19 cellular contexts compared by ENCODE assay signal in genomic region chr11:73978576-73979086, GRCh38. TPM values are rescaled to one million over a fixed set of nuclear protein-coding genes. Genes with fewer than 3 reads are reported as not detected.
DNase-seq lines count a peak whose midpoint lies in the region; ATAC-seq, FAIRE-seq and TF ChIP-seq lines count a peak whose summit lies in the region.
"Had no signal": no experiment of that assay in that cellular context is flagged by ENCODE, and none has a peak within 500 bp of the region (broad histone marks: within the 10 kb centered on the region; RNA-seq: fewer than 3 reads in every experiment).

No MANE protein-coding gene starts in this region.

- no peak overlapping the region for H2AFZ ChIP-seq in GM12878 (ENCODE audit: control insufficient read depth, low read depth, low read length)

- RAD21 ChIA-PET in GM12878 (lab: Charles Lee; ENCODE audit: unreplicated experiment) = interaction anchor here (2.8 to 5.1 kb wide), 4 partner anchors 11 to 17 kb away, joined by 17 to 47 read pairs (median 27); no protein-coding TSS in a partner anchor

- H3K79me2 ChIP-seq in GM12878 (ENCODE audit: control insufficient read depth, insufficient read depth, low read length) = peaks cover 47% of the 10 kb centered on the region

- H3K27ac Mint-ChIP-seq in CD4-positive, CD25-positive, alpha-beta regulatory T cell = peak overlapping the region; percentile 94 to 99 (median 99)
- H3K27ac Mint-ChIP-seq in neural crest cell (ENCODE audit: unreplicated experiment) = peak overlapping the region; percentile 28

- H3K9me3 Mint-ChIP-seq in CD4-positive, CD25-positive, alpha-beta regulatory T cell = peaks cover 0 to 2% (median 0%) of the 10 kb centered on the region in 7 donors
- no peaks in the 10 kb centered on the region for H3K9me3 Mint-ChIP-seq in neural crest cell

- BruUV-seq in GM12878 (replicated peaks; lab: Mats Ljungman, UMichigan) = no TSS peak

- no peak for TF ChIP-seq POLR2A in GM12878 (IDR thresholded peaks at IDR 0.05; ENCODE audit: low read depth, low read length)

- H3K4me1 ChIP-seq in CD4-positive, CD25-positive, alpha-beta regulatory T cell (ENCODE audit: control insufficient read depth, insufficient read depth, low read length, poor library complexity, severe bottlenecking) = peaks cover 82% of the 10 kb centered on the region
- H3K4me1 ChIP-seq in GM12878 (ENCODE audit: control insufficient read depth, insufficient read depth, low read length) = peaks cover 27% of the 10 kb centered on the region

- no peak for FAIRE-seq in GM12878 (lab: Jason Lieb, UNC)
- FAIRE-seq: HepG2 had no signal

- POLR2A ChIA-PET in GM12878 (lab: Charles Lee) = interaction anchor here (1.7 to 4.3 kb wide), 2 partner anchors 12 to 18 kb away, joined by 5 to 41 read pairs; no protein-coding TSS in a partner anchor

- H3K4me3 ChIP-seq in CD4-positive, CD25-positive, alpha-beta regulatory T cell (ENCODE audit: low read depth, low read length) = peak overlapping the region; percentile 97
- no peak overlapping the region for H3K4me3 ChIP-seq in HL-60 (replicated peaks; ENCODE audit: insufficient read depth, low read length)
- peak overlapping the region; percentile 89; the same call in 1 of the 2 replicates for H3K4me3 ChIP-seq in GM12878
- H3K4me3 ChIP-seq: HAP-1, lung, SK-N-MC had no signal

- SMC1A ChIA-PET in GM12878 (lab: Charles Lee; ENCODE audit: uncharacterized antibody, unreplicated experiment) = interaction anchor here (1.4 to 5.5 kb wide), 8 partner anchors 12 to 277 kb away, joined by 5 to 49 read pairs (median 15); partner anchors contain the start of genes C2CD3 and PPME1

- H3K27me3 Mint-ChIP-seq in CD4-positive, CD25-positive, alpha-beta regulatory T cell = no peaks in the 10 kb centered on the region
- H3K27me3 Mint-ChIP-seq in neural crest cell (ENCODE audit: low read depth) = no peaks in the 10 kb centered on the region

- H3K36me3 ChIP-seq in CD4-positive, CD25-positive, alpha-beta regulatory T cell (ENCODE audit: control insufficient read depth, insufficient read depth, low read length) = peaks cover 70% of the 10 kb centered on the region
- peaks cover 28 to 30% of the 10 kb centered on the region in 2 experiments for H3K36me3 ChIP-seq in GM12878 (ENCODE audit: control insufficient read depth in 2 of 2, insufficient read depth in 2 of 2, low read length in 1 of 2)

- in situ Hi-C loops in GM12878 (cut with MboI) = no loop called here

- H4K20me1 ChIP-seq in GM12878 (ENCODE audit: control insufficient read depth, insufficient read depth) = no peaks in the 10 kb centered on the region

- H3K9ac ChIP-seq in GM12878 (ENCODE audit: control insufficient read depth, insufficient read depth, low read length) = no peak overlapping the region

- ATAC-seq in CD4-positive, CD25-positive, alpha-beta regulatory T cell (ENCODE audit: low read depth in 2 of 2) = no peak
- no peak for ATAC-seq in GM12878
- no peak for ATAC-seq in GM18861 (IDR thresholded peaks at IDR 0.05; ENCODE audit: unreplicated experiment)
- ATAC-seq in GM19324 (IDR thresholded peaks at IDR 0.05; ENCODE audit: low FRiP score, unreplicated experiment) = no peak
- no peak for ATAC-seq in HG02840 (IDR thresholded peaks at IDR 0.05; ENCODE audit: low FRiP score, unreplicated experiment)
- ATAC-seq: HepG2 had no signal

- H3K27ac ChIP-seq in CD4-positive, CD25-positive, alpha-beta regulatory T cell (ENCODE audit: insufficient read depth, low read length, poor library complexity, severe bottlenecking) = peak overlapping the region; percentile 97
- H3K27ac ChIP-seq in HL-60 (replicated peaks) (peak overlapping the region; percentile 24), GM12878 (ENCODE audit: control insufficient read depth, insufficient read depth) (peak overlapping the region; percentile 85)
- H3K27ac ChIP-seq: SK-N-MC had no signal

- H3K4me2 ChIP-seq in GM12878 (ENCODE audit: control insufficient read depth, insufficient read depth) = peak overlapping the region; percentile 57

- CTCF ChIA-PET in GM12878 (lab: Yijun Ruan, JAX) = interaction anchor here (0.7 to 4.0 kb wide), 3 partner anchors 13 to 22 kb away, joined by 4 to 48 read pairs (median 9); no protein-coding TSS in a partner anchor

- peaks cover 79% of the 10 kb centered on the region for H3K36me3 Mint-ChIP-seq in CD4-positive, CD25-positive, alpha-beta regulatory T cell
- peaks cover 30% of the 10 kb centered on the region for H3K36me3 Mint-ChIP-seq in neural crest cell (ENCODE audit: low read depth)

- TF ChIP-seq EP300 in GM12878 (IDR thresholded peaks at IDR 0.05; ENCODE audit: borderline replicate concordance in 1 of 2, control insufficient read depth in 1 of 2, low read depth in 2 of 2, low read length in 2 of 2) = no peak

- no peak for DNase-seq in CD4-positive, CD25-positive, alpha-beta regulatory T cell
- peak in 1 of 2 experiments; percentile 13 for DNase-seq in HL-60 (ENCODE audit: low read depth in 1 of 2, low spot score in 1 of 2)
- no peak for DNase-seq in GM12878 (ENCODE audit: low read depth, low spot score)
- no peak for DNase-seq in neural crest cell (ENCODE audit: low read depth, low spot score)
- no peak for DNase-seq in stimulated activated CD4-positive, alpha-beta T cell treated with anti-CD3 and anti-CD28 coated beads, Interleukin-4, amount 100 ng/mL, for 1 hour
- DNase-seq: activated CD4-positive, CD25-positive, alpha-beta regulatory T cell treated with anti-CD3 and anti-CD28 coated beads, Interleukin-2, amount 50 U/mL, for 72 hours; anterior cingulate cortex; Calu3; hippocampal formation; NCI-H1436 treated with DMSO at 0.1 percent for 48 hours; stimulated activated CD4-positive, alpha-beta T cell treated with anti-CD3 and anti-CD28 coated beads, Interleukin-4, amount 100 ng/mL, for 4 hours; substantia nigra had no signal

- peak overlapping the region; percentile 89 to 100 (median 97) for H3K4me3 Mint-ChIP-seq in CD4-positive, CD25-positive, alpha-beta regulatory T cell
- H3K4me3 Mint-ChIP-seq in neural crest cell = peak overlapping the region; percentile 63

- no peak for TF ChIP-seq RAD21 in GM12878 (IDR thresholded peaks at IDR 0.05; ENCODE audit: insufficient read depth, low read depth, low read length)

- intact Hi-C loops in GM12878 (cut with micrococcal nuclease; ENCODE audit: unreplicated experiment) = no loop called here

- H3K9me3 ChIP-seq in CD4-positive, CD25-positive, alpha-beta regulatory T cell (ENCODE audit: control insufficient read depth in 2 of 2, low read length in 2 of 2) = no peaks in the 10 kb centered on the region
- no peaks in the 10 kb centered on the region for H3K9me3 ChIP-seq in GM12878 (replicated peaks; ENCODE audit: control insufficient read depth, insufficient read depth, low read length)
- H3K9me3 ChIP-seq: HAP-1 had no signal

- 95% methylated on average over 3 of the region's 3 CpGs for WGBS in GM12878 (ENCODE audit: insufficient coverage, insufficient replicate concordance, low lambda C conversion rate, missing lambda C conversion rate)

- no peak for TF ChIP-seq CTCF in HL-60 (IDR thresholded peaks at IDR 0.05; ENCODE audit: insufficient read depth, low read length)
- no peak for TF ChIP-seq CTCF in GM12878 (IDR thresholded peaks at IDR 0.05 in 2 of 3, conservative IDR thresholded peaks at IDR 0.05 in 1 of 3; ENCODE audit: control insufficient read depth in 2 of 3, extremely low read depth in 1 of 3, insufficient read depth in 1 of 3, low read depth in 3 of 3, low read length in 3 of 3)
- TF ChIP-seq CTCF in neural crest cell (conservative IDR thresholded peaks at IDR 0.05) = no peak

- no peaks in the 10 kb centered on the region for H3K27me3 ChIP-seq in CD4-positive, CD25-positive, alpha-beta regulatory T cell (ENCODE audit: control insufficient read depth, insufficient read depth, low read length)
- H3K27me3 ChIP-seq in HL-60 (ENCODE audit: insufficient read depth, poor library complexity, severe bottlenecking) (no peaks in the 10 kb centered on the region), GM12878 (replicated peaks in 1 of 2; ENCODE audit: control insufficient read depth in 2 of 2, insufficient read depth in 2 of 2, low read length in 1 of 2) (no peaks in the 10 kb centered on the region)

- H3K4me1 Mint-ChIP-seq in CD4-positive, CD25-positive, alpha-beta regulatory T cell = peaks cover 0 to 73% (median 51%) of the 10 kb centered on the region in 4 donors
- peaks cover 37% of the 10 kb centered on the region for H3K4me1 Mint-ChIP-seq in neural crest cell

RNA-seq across cellular contexts. Expression of gene UCP2, which starts 4.0 kb away (rescaled TPM):
- total RNA-seq in CD4-positive, CD25-positive, alpha-beta regulatory T cell = 850 TPM
- polyA plus RNA-seq in CD4-positive, CD25-positive, alpha-beta regulatory T cell = 1,000 to 10,000 TPM; 1,262 to 2,276 (median 1,740) TPM
- total RNA-seq in GM12878 (2013; cell fraction: nucleolus; rRNA removed) = 59.6 and 64.1 TPM in 2 replicates
- total RNA-seq in GM12878 (2014; rRNA removed) (31.1 and 34.0 TPM in 2 replicates), GM12878 (2014; rRNA removed; fragmentation: Illumina TruSeq; extraction: Trizol) (32.9 and 36.0 TPM in 2 replicates), GM12878 (2021) (224 and 237 TPM in 2 replicates), neural crest cell (66.4 and 71.4 TPM in 2 replicates)
- polyA plus RNA-seq in GM12878 (2011; ENCODE audit: low read depth) = 127 TPM
- polyA plus RNA-seq in GM12878 (2011; rRNA removed) (27.6 and 52.2 TPM in 2 replicates), GM12878 (2014; fragmentation: Illumina TruSeq; extraction: Trizol) (122 and 187 TPM in 2 replicates), GM12878 (2014; fragmentation: Nextera tagmentation; extraction: Ambion mirVana) (100 to 1,000 TPM; 122 to 134 TPM), GM12878 (2014; rRNA removed) (158 and 175 TPM in 2 replicates), GM12878 (2016; fragmentation: Nextera tagmentation; extraction: Ambion mirVana) (100 to 1,000 TPM; 228 to 248 TPM)
- 146 and 147 TPM in 2 replicates for polyA plus RNA-seq in GM12878 (2011; cell fraction: cytosol; rRNA removed)
- polyA plus RNA-seq in GM12878 (2011; cell fraction: nucleus; rRNA removed) = 71.7 and 83.1 TPM in 2 replicates
- polyA plus RNA-seq in GM12878 (2012) = 196 and 231 TPM in 2 replicates
- polyA minus RNA-seq in GM12878 (2011; rRNA and poly(A)+ RNA removed) = 116 and 196 TPM in 2 replicates
- 109 TPM in 2 replicates for polyA minus RNA-seq in GM12878 (2011; cell fraction: cytosol; rRNA and poly(A)+ RNA removed)
- 77.9 and 115 TPM in 2 replicates for polyA minus RNA-seq in GM12878 (2011; cell fraction: nucleus; rRNA and poly(A)+ RNA removed)

RNA-seq across cellular contexts. Expression of gene DNAJB13, which starts 27.8 kb away (rescaled TPM):
- not detected for total RNA-seq in CD4-positive, CD25-positive, alpha-beta regulatory T cell
- under 1 TPM in 2 of 4 donors, not detected in 2; 0.32 to 0.33 TPM for polyA plus RNA-seq in CD4-positive, CD25-positive, alpha-beta regulatory T cell
- total RNA-seq in GM12878 (2013; cell fraction: nucleolus; rRNA removed) = 0.56 and 0.61 TPM in 2 replicates
- total RNA-seq in GM12878 (2014; rRNA removed) (not detected in 2 replicates), GM12878 (2014; rRNA removed; fragmentation: Illumina TruSeq; extraction: Trizol) (not detected in 2 replicates), GM12878 (2021) (not detected in 2 replicates), neural crest cell (0.32 and 0.35 TPM in 2 replicates)
- not detected for polyA plus RNA-seq in GM12878 (2011; ENCODE audit: low read depth)
- polyA plus RNA-seq in GM12878 (2011; rRNA removed) (0.76 and 0.86 TPM in 2 replicates), GM12878 (2014; fragmentation: Illumina TruSeq; extraction: Trizol) (0.07 TPM in 1 of 2 replicates, not detected in the other), GM12878 (2014; fragmentation: Nextera tagmentation; extraction: Ambion mirVana) (not detected), GM12878 (2014; rRNA removed) (0.15 TPM in 1 of 2 replicates, not detected in the other), GM12878 (2016; fragmentation: Nextera tagmentation; extraction: Ambion mirVana) (not detected)
- 0.33 and 0.34 TPM in 2 replicates for polyA plus RNA-seq in GM12878 (2011; cell fraction: cytosol; rRNA removed)
- 1.1 and 1.3 TPM in 2 replicates for polyA plus RNA-seq in GM12878 (2011; cell fraction: nucleus; rRNA removed)
- 0.14 and 0.26 TPM in 2 replicates for polyA plus RNA-seq in GM12878 (2012)
- 0.21 TPM in 1 of 2 replicates, not detected in the other for polyA minus RNA-seq in GM12878 (2011; rRNA and poly(A)+ RNA removed)
- not detected in 2 replicates for polyA minus RNA-seq in GM12878 (2011; cell fraction: cytosol; rRNA and poly(A)+ RNA removed)
- 0.60 TPM in 1 of 2 replicates, not detected in the other for polyA minus RNA-seq in GM12878 (2011; cell fraction: nucleus; rRNA and poly(A)+ RNA removed)
- total RNA-seq: HepG2 had no signal

RNA-seq across cellular contexts. Expression of gene UCP3, which starts 30.3 kb away (rescaled TPM):
- 5.6 TPM for total RNA-seq in CD4-positive, CD25-positive, alpha-beta regulatory T cell
- under 1 TPM; 0.16 to 0.34 (median 0.24) TPM for polyA plus RNA-seq in CD4-positive, CD25-positive, alpha-beta regulatory T cell
- 4.5 and 7.8 TPM in 2 replicates for total RNA-seq in GM12878 (2013; cell fraction: nucleolus; rRNA removed)
- total RNA-seq in GM12878 (2014; rRNA removed) (0.71 and 1.4 TPM in 2 replicates), GM12878 (2014; rRNA removed; fragmentation: Illumina TruSeq; extraction: Trizol) (0.88 and 0.94 TPM in 2 replicates), GM12878 (2021) (1.1 and 1.6 TPM in 2 replicates), neural crest cell (4.0 TPM in 2 replicates)
- 0.58 TPM for polyA plus RNA-seq in GM12878 (2011; ENCODE audit: low read depth)
- polyA plus RNA-seq in GM12878 (2011; rRNA removed) (0.53 and 1.2 TPM in 2 replicates), GM12878 (2014; fragmentation: Illumina TruSeq; extraction: Trizol) (0.14 and 0.94 TPM in 2 replicates), GM12878 (2014; fragmentation: Nextera tagmentation; extraction: Ambion mirVana) (under 1 TPM; 0.02 to 0.19 TPM), GM12878 (2014; rRNA removed) (1.5 and 1.9 TPM in 2 replicates), GM12878 (2016; fragmentation: Nextera tagmentation; extraction: Ambion mirVana) (under 1 TPM; 0.23 to 0.58 TPM)
- polyA plus RNA-seq in GM12878 (2011; cell fraction: cytosol; rRNA removed) = 0.58 and 0.89 TPM in 2 replicates
- 4.3 and 7.3 TPM in 2 replicates for polyA plus RNA-seq in GM12878 (2011; cell fraction: nucleus; rRNA removed)
- polyA plus RNA-seq in GM12878 (2012) = 0.66 and 0.85 TPM in 2 replicates
- polyA minus RNA-seq in GM12878 (2011; rRNA and poly(A)+ RNA removed) = 0.66 and 2.3 TPM in 2 replicates
- 1.7 TPM in 1 of 2 replicates, not detected in the other for polyA minus RNA-seq in GM12878 (2011; cell fraction: cytosol; rRNA and poly(A)+ RNA removed)
- polyA minus RNA-seq in GM12878 (2011; cell fraction: nucleus; rRNA and poly(A)+ RNA removed) = 3.0 and 5.2 TPM in 2 replicates
- total RNA-seq: HepG2 had no signal

Comparison
In these comparisons a context has a peak if more than half of its experiments do, and no peak if none do; other contexts are left out.
1. H3K27ac ChIP-seq: peak in every context shown above with its lines; median percentile 97 in CD4-positive, CD25-positive, alpha-beta regulatory T cell; 85 in GM12878; 24 in HL-60.